ENCODE assay signal across 14 cellular contexts in genomic region chr17:50303051-50303450, GRCh38. TPM values are rescaled to one million over a fixed set of nuclear protein-coding genes. Genes with fewer than 3 reads are reported as not detected.
DNase-seq lines count a peak whose midpoint lies in the region; ATAC-seq, FAIRE-seq and TF ChIP-seq lines count a peak whose summit lies in the region.
"Had no signal": no experiment of that assay in that cellular context is flagged by ENCODE, and none has a peak within 500 bp of the region (broad histone marks: within the 10 kb centered on the region; RNA-seq: fewer than 3 reads in every experiment).

No MANE protein-coding gene starts in this region.

- TF ChIP-seq EP300 in H1 (IDR thresholded peaks at IDR 0.05; ENCODE audit: borderline replicate concordance in 1 of 2, low read depth in 2 of 2, low read length in 2 of 2) = no peak

- POLR2A ChIA-PET in activated CD4-positive, alpha-beta T cell treated with anti-CD3 and anti-CD28 coated beads for 36 hours (lab: Charles Lee) = no interaction called here
- POLR2A ChIA-PET in H1 (lab: Charles Lee; ENCODE audit: partially characterized antibody) = interaction anchor here (0.7 to 1.0 kb wide), 3 partner anchors 11 to 137 kb away, joined by 3 to 4 read pairs (median 4); partner anchors contain the start of gene SGCA

- H3K27me3 Mint-ChIP-seq in activated CD4-positive, alpha-beta T cell treated with anti-CD3 and anti-CD28 coated beads for 36 hours = peaks cover 6% of the 10 kb centered on the region
- H3K27me3 Mint-ChIP-seq in activated T-helper 1 cell treated with anti-CD3 and anti-CD28 coated beads, Interleukin-12 subunit alpha, Interleukin-12 subunit beta, Interleukin-2, Interleukin-4 antibody, amounts not matched to agents 30 ng/mL and 10 ng/mL and 1 ng/mL, durations not matched to agents 14 hours and 24 hours and 36 hours (ENCODE audit: insufficient read depth) = peaks cover 1% of the 10 kb centered on the region

- H3K4me1 Mint-ChIP-seq in activated CD4-positive, alpha-beta T cell treated with anti-CD3 and anti-CD28 coated beads for 36 hours = peaks cover 5% of the 10 kb centered on the region
- peaks cover 27% of the 10 kb centered on the region for H3K4me1 Mint-ChIP-seq in activated T-helper 1 cell treated with anti-CD3 and anti-CD28 coated beads, Interleukin-12 subunit alpha, Interleukin-12 subunit beta, Interleukin-2, Interleukin-4 antibody, amounts not matched to agents 30 ng/mL and 10 ng/mL and 1 ng/mL, durations not matched to agents 14 hours and 24 hours and 36 hours (ENCODE audit: low read depth)
- H3K4me1 Mint-ChIP-seq: CD4-positive, CD25-positive, alpha-beta regulatory T cell had no signal

- no peak for TF ChIP-seq RAD21 in H1 (IDR thresholded peaks at IDR 0.05 in 1 of 2, conservative IDR thresholded peaks at IDR 0.05 in 1 of 2; ENCODE audit: low read depth in 2 of 2, low read length in 2 of 2)

- 91% methylated on average over 11 of the region's 11 CpGs; no CpG with 5 or more reads in 1 of the 2 experiments for WGBS in H1 (ENCODE audit: extremely low coverage in 1 of 2, insufficient coverage in 1 of 2, insufficient read length in 1 of 2, insufficient replicate concordance in 2 of 2, low coverage in 1 of 2, low lambda C conversion rate in 2 of 2, missing lambda C conversion rate in 1 of 2), 2 experiments

- H3K9ac ChIP-seq in H1 (replicated peaks in 1 of 4; ENCODE audit: extremely low read depth in 1 of 4, low read depth in 3 of 4, low read length in 3 of 4) (no peak overlapping the region), kidney (ENCODE audit: low read length in 2 of 2) (no peak overlapping the region)
- H3K9ac ChIP-seq: BLaER1 treated with 17β-estradiol and CSF1 and Interleukin-3, amounts not matched to agents 10 nM and 100 nM had no signal

- H3K36me3 ChIP-seq in H1 (ENCODE audit: control insufficient read depth in 2 of 4, insufficient read depth in 4 of 4, low read length in 3 of 4) (no peaks in the 10 kb centered on the region), kidney (ENCODE audit: control insufficient read depth in 1 of 2, insufficient read depth in 2 of 2, low read length in 2 of 2) (no peaks in the 10 kb centered on the region)
- H3K36me3 ChIP-seq: BLaER1 treated with 17β-estradiol and CSF1 and Interleukin-3, amounts not matched to agents 10 nM and 100 nM had no signal

- no peak overlapping the region for H3K4me3 ChIP-seq in H1 (ENCODE audit: extremely low read depth in 1 of 4, insufficient read depth in 2 of 4, low read depth in 3 of 4, low read length in 4 of 4)
- no peak overlapping the region for H3K4me3 ChIP-seq in kidney (ENCODE audit: low read length in 2 of 2)
- H3K4me3 ChIP-seq: BLaER1 treated with 17β-estradiol and CSF1 and Interleukin-3, amounts not matched to agents 10 nM and 100 nM; GM12878 had no signal

- no peaks in the 10 kb centered on the region for H4K20me1 ChIP-seq in H1 (replicated peaks in 1 of 2; ENCODE audit: control insufficient read depth in 1 of 2, insufficient read depth in 2 of 2, low read length in 2 of 2)
- H4K20me1 ChIP-seq: BLaER1 treated with 17β-estradiol and CSF1 and Interleukin-3, amounts not matched to agents 10 nM and 100 nM had no signal

- peak; percentile 2 for DNase-seq in activated CD4-positive, alpha-beta T cell treated with anti-CD3 and anti-CD28 coated beads for 36 hours
- DNase-seq in activated CD4-positive, alpha-beta T cell treated with anti-CD3 and anti-CD28 coated beads for 4 hours = no peak
- DNase-seq in NCI-H146 treated with DMSO at 0.1 percent for 48 hours (lab: John Stamatoyannopoulos, UW; ENCODE audit: unreplicated experiment) (peak; percentile 25), H1 (ENCODE audit: low read depth in 1 of 2, low spot score in 2 of 2) (no peak), kidney (no peak), NCI-H82 treated with DMSO at 0.1 percent for 48 hours (lab: John Stamatoyannopoulos, UW; ENCODE audit: unreplicated experiment) (no peak)
- DNase-seq in activated T-helper 1 cell treated with anti-CD3 and anti-CD28 coated beads, Interleukin-12 subunit alpha, Interleukin-12 subunit beta, Interleukin-2, Interleukin-4 antibody, amounts not matched to agents 30 ng/mL and 10 ng/mL and 1 ng/mL, durations not matched to agents 14 hours and 24 hours and 36 hours (ENCODE audit: low spot score) = no peak
- DNase-seq: ACHN; CD4-positive, CD25-positive, alpha-beta regulatory T cell; H9 had no signal

- TF ChIP-seq CTCF in H1 (IDR thresholded peaks at IDR 0.05; ENCODE audit: control extremely low read depth in 1 of 3, insufficient read depth in 1 of 3, low read depth in 1 of 3, low read length in 3 of 3) (no peak), kidney (IDR thresholded peaks at IDR 0.05; ENCODE audit: borderline replicate concordance, extremely low read depth, insufficient read depth) (no peak)

- H3K23me2 ChIP-seq in H1 (ENCODE audit: low read depth, low read length) = peaks cover 2% of the 10 kb centered on the region; the same call in 1 of the 2 replicates

- H3K9me3 Mint-ChIP-seq in activated CD4-positive, alpha-beta T cell treated with anti-CD3 and anti-CD28 coated beads for 36 hours (ENCODE audit: low read depth) = no peaks in the 10 kb centered on the region
- H3K9me3 Mint-ChIP-seq in activated T-helper 1 cell treated with anti-CD3 and anti-CD28 coated beads, Interleukin-12 subunit alpha, Interleukin-12 subunit beta, Interleukin-2, Interleukin-4 antibody, amounts not matched to agents 30 ng/mL and 10 ng/mL and 1 ng/mL, durations not matched to agents 14 hours and 24 hours and 36 hours = no peaks in the 10 kb centered on the region
- H3K9me3 Mint-ChIP-seq: CD4-positive, CD25-positive, alpha-beta regulatory T cell had no signal

- H2BK12ac ChIP-seq in H1 (ENCODE audit: low read depth, low read length) = no peak overlapping the region; the same call in 1 of the 2 replicates

- no peak overlapping the region; the same call in 1 of the 2 replicates for H3K18ac ChIP-seq in H1 (ENCODE audit: extremely low read depth, low read length)

- no peak overlapping the region for H4K8ac ChIP-seq in H1 (ENCODE audit: extremely low read depth, insufficient read depth, low read length)

- no peak overlapping the region for H2AK5ac ChIP-seq in H1 (ENCODE audit: low read depth, low read length)

- ATAC-seq in activated CD4-positive, alpha-beta T cell treated with anti-CD3 and anti-CD28 coated beads for 36 hours = no peak
- no peak for ATAC-seq in HG03039 (IDR thresholded peaks at IDR 0.05; ENCODE audit: unreplicated experiment)
- ATAC-seq: GM12878 had no signal

- intact Hi-C loops in activated CD4-positive, alpha-beta T cell treated with anti-CD3 and anti-CD28 coated beads for 36 hours (cut with DNase I, micrococcal nuclease) = no loop called here
- intact Hi-C loops in kidney (cut with DNase I) = no loop called here
- intact Hi-C loops in activated T-helper 1 cell treated with anti-CD3 and anti-CD28 coated beads, Interleukin-12 subunit alpha, Interleukin-12 subunit beta, Interleukin-2, Interleukin-4 antibody, amounts not matched to agents 30 ng/mL and 10 ng/mL and 1 ng/mL, durations not matched to agents 14 hours and 24 hours and 36 hours (cut with micrococcal nuclease) = no loop called here

- H3K27me3 ChIP-seq in H1 (replicated peaks in 1 of 4; ENCODE audit: control insufficient read depth in 3 of 4, extremely low read depth in 1 of 4, insufficient read depth in 3 of 4, low read length in 3 of 4) = no peaks in the 10 kb centered on the region
- H3K27me3 ChIP-seq: BLaER1 treated with 17β-estradiol and CSF1 and Interleukin-3, amounts not matched to agents 10 nM and 100 nM had no signal

- no peak overlapping the region for H2BK15ac ChIP-seq in H1 (ENCODE audit: low read length)

- H3K4me3 Mint-ChIP-seq in activated CD4-positive, alpha-beta T cell treated with anti-CD3 and anti-CD28 coated beads for 36 hours = no peak overlapping the region
- H3K4me3 Mint-ChIP-seq in activated T-helper 1 cell treated with anti-CD3 and anti-CD28 coated beads, Interleukin-12 subunit alpha, Interleukin-12 subunit beta, Interleukin-2, Interleukin-4 antibody, amounts not matched to agents 30 ng/mL and 10 ng/mL and 1 ng/mL, durations not matched to agents 14 hours and 24 hours and 36 hours = no peak overlapping the region
- H3K4me3 Mint-ChIP-seq: CD4-positive, CD25-positive, alpha-beta regulatory T cell; H9 had no signal

- 0 out of 4 replicates have a peak overlapping the region, but pooled peaks of 1 of the 2 experiments have one; percentile 8 for H3K4me2 ChIP-seq in H1 (ENCODE audit: insufficient read depth in 1 of 2, low read depth in 2 of 2, low read length in 2 of 2)

- no peak overlapping the region for H3K4ac ChIP-seq in H1 (replicated peaks; ENCODE audit: insufficient read length, low read depth, low read length)

- H3K27ac ChIP-seq in H1 (ENCODE audit: low read depth, low read length) (no peak overlapping the region), kidney (ENCODE audit: low read depth in 2 of 2, low read length in 2 of 2) (no peak overlapping the region)

- H4K91ac ChIP-seq in H1 (replicated peaks; ENCODE audit: insufficient read length, low read length) = no peak overlapping the region

- H3K9me3 ChIP-seq in H1 (ENCODE audit: insufficient read depth in 2 of 2, low read depth in 1 of 2, low read length in 1 of 2) (no peaks in the 10 kb centered on the region), kidney (ENCODE audit: control insufficient read depth in 1 of 2, low read length in 2 of 2) (no peaks in the 10 kb centered on the region)
- H3K9me3 ChIP-seq: BLaER1 treated with 17β-estradiol and CSF1 and Interleukin-3, amounts not matched to agents 10 nM and 100 nM had no signal

- no peak for FAIRE-seq in H1 (lab: Jason Lieb, UNC)
- no peak for FAIRE-seq in kidney (lab: Jason Lieb, UNC)
- FAIRE-seq: GM12878, GM18507 had no signal

- no peaks in the 10 kb centered on the region for H3K36me3 Mint-ChIP-seq in activated CD4-positive, alpha-beta T cell treated with anti-CD3 and anti-CD28 coated beads for 36 hours (ENCODE audit: low read depth)
- no peaks in the 10 kb centered on the region for H3K36me3 Mint-ChIP-seq in activated T-helper 1 cell treated with anti-CD3 and anti-CD28 coated beads, Interleukin-12 subunit alpha, Interleukin-12 subunit beta, Interleukin-2, Interleukin-4 antibody, amounts not matched to agents 30 ng/mL and 10 ng/mL and 1 ng/mL, durations not matched to agents 14 hours and 24 hours and 36 hours (ENCODE audit: low read depth)
- H3K36me3 Mint-ChIP-seq: CD4-positive, CD25-positive, alpha-beta regulatory T cell had no signal

- TF ChIP-seq POLR2A in H1 (IDR thresholded peaks at IDR 0.05; ENCODE audit: control extremely low read depth in 1 of 2, low read depth in 2 of 2, low read length in 2 of 2) = no peak

- H2AFZ ChIP-seq in H1 (ENCODE audit: low read length) = peak overlapping the region; percentile 24

- no peaks in the 10 kb centered on the region for H3K79me1 ChIP-seq in H1 (ENCODE audit: low read depth, low read length)

- no peak overlapping the region for H4K5ac ChIP-seq in H1 (ENCODE audit: insufficient read length, low read depth, low read length)

- CTCF ChIA-PET in activated CD4-positive, alpha-beta T cell treated with anti-CD3 and anti-CD28 coated beads for 36 hours (lab: Charles Lee) = interaction anchor here (1.0 kb wide), 1 partner anchor 58 kb away, joined by 4 read pairs; no protein-coding TSS in a partner anchor
- CTCF ChIA-PET in H1 (lab: Charles Lee; ENCODE audit: partially characterized antibody) = interaction anchor here (1.0 to 20.6 kb wide), 4 partner anchors 29 to 132 kb away, joined by 3 to 299 read pairs (median 3); partner anchors contain the start of genes SGCA and TMEM92

- H3K27ac Mint-ChIP-seq in activated CD4-positive, alpha-beta T cell treated with anti-CD3 and anti-CD28 coated beads for 36 hours = no peak overlapping the region
- no peak overlapping the region for H3K27ac Mint-ChIP-seq in activated T-helper 1 cell treated with anti-CD3 and anti-CD28 coated beads, Interleukin-12 subunit alpha, Interleukin-12 subunit beta, Interleukin-2, Interleukin-4 antibody, amounts not matched to agents 30 ng/mL and 10 ng/mL and 1 ng/mL, durations not matched to agents 14 hours and 24 hours and 36 hours
- H3K27ac Mint-ChIP-seq: CD4-positive, CD25-positive, alpha-beta regulatory T cell had no signal

- H3K79me2 ChIP-seq in H1 (ENCODE audit: control insufficient read depth in 1 of 2, insufficient read depth in 2 of 2, low read length in 2 of 2) = no peaks in the 10 kb centered on the region

- no peak overlapping the region for H3K56ac ChIP-seq in H1 (replicated peaks; ENCODE audit: insufficient read length, low read depth, low read length)

- no peak overlapping the region for H2BK120ac ChIP-seq in H1 (replicated peaks; ENCODE audit: low read depth, low read length)

- H2BK20ac ChIP-seq in H1 (ENCODE audit: low read length) = peak overlapping the region; percentile 54; the same call in 1 of the 2 replicates

- H2BK5ac ChIP-seq in H1 (ENCODE audit: low read depth, low read length) = 0 out of 2 replicates have a peak overlapping the region, but pooled peaks have one; percentile 35

- peaks cover 0 to 7% (median 3%) of the 10 kb centered on the region in 4 experiments; a peak in 4 of 7 replicates for H3K4me1 ChIP-seq in H1 (replicated peaks in 1 of 4; ENCODE audit: control insufficient read depth in 3 of 4, insufficient read depth in 4 of 4, low read length in 3 of 4)
- H3K4me1 ChIP-seq in kidney (ENCODE audit: control insufficient read depth in 1 of 2, insufficient read depth in 1 of 2, low read depth in 1 of 2, low read length in 2 of 2) = no peaks in the 10 kb centered on the region

- H3K14ac ChIP-seq in H1 (ENCODE audit: insufficient read length) = no peak overlapping the region

- H3K23ac ChIP-seq in H1 (ENCODE audit: insufficient read length) = no peak overlapping the region

RNA-seq across cellular contexts. Expression of gene TMEM92, which starts 28.8 kb away (rescaled TPM):
- total RNA-seq in activated CD4-positive, alpha-beta T cell treated with anti-CD3 and anti-CD28 coated beads for 36 hours = under 1 TPM; 0.23 TPM
- total RNA-seq in H1 (2021; fragmentation: NEBNext Ultra II Directional; extraction: Animal tissue kit (Norgen Biotek cat#: 25700)) = 11.9 and 12.2 TPM in 2 replicates
- polyA plus RNA-seq in H1 (2011; rRNA removed) (24.8 and 39.2 TPM in 2 replicates), kidney (ENCODE audit: insufficient read depth, low read depth, low replicate concordance) (not detected)
- 14.9 TPM for polyA plus RNA-seq in H1 (2011; cell fraction: cytosol; rRNA removed)
- 13.5 TPM for polyA plus RNA-seq in H1 (2011; cell fraction: nucleus; rRNA removed)
- 12.3 to 17.0 TPM (median 15.6 TPM) in 4 replicates for polyA plus RNA-seq in H1 (2012, experiment 1 of 2)
- polyA plus RNA-seq in H1 (2012, experiment 2 of 2) = 17.9 TPM
- polyA plus RNA-seq in H1 (2013, experiment 1 of 2) = 23.2 TPM
- 31.1 TPM for polyA plus RNA-seq in H1 (2013, experiment 2 of 2)
- 6.3 and 10.4 TPM in 2 replicates for polyA minus RNA-seq in H1 (2011; rRNA and poly(A)+ RNA removed)
- polyA minus RNA-seq in H1 (2011; cell fraction: cytosol; rRNA and poly(A)+ RNA removed) = 15.3 TPM
- 12.1 TPM for polyA minus RNA-seq in H1 (2011; cell fraction: nucleus; rRNA and poly(A)+ RNA removed)
- total RNA-seq in kidney = 2.4 TPM
- total RNA-seq in activated T-helper 1 cell treated with anti-CD3 and anti-CD28 coated beads, Interleukin-12 subunit alpha, Interleukin-12 subunit beta, Interleukin-2, Interleukin-4 antibody, amounts not matched to agents 30 ng/mL and 10 ng/mL and 1 ng/mL, durations not matched to agents 14 hours and 24 hours and 36 hours = 0.21 and 0.47 TPM in 2 replicates
- total RNA-seq: CD4-positive, CD25-positive, alpha-beta regulatory T cell had no signal
- polyA plus RNA-seq: CD4-positive, CD25-positive, alpha-beta regulatory T cell had no signal

RNA-seq across cellular contexts. Expression of gene XYLT2, which starts 42.9 kb away (rescaled TPM):
- 10 to 100 TPM; 29.8 to 30.4 TPM for total RNA-seq in activated CD4-positive, alpha-beta T cell treated with anti-CD3 and anti-CD28 coated beads for 36 hours
- total RNA-seq in H1 (2021; fragmentation: NEBNext Ultra II Directional; extraction: Animal tissue kit (Norgen Biotek cat#: 25700)) = 28.0 and 28.9 TPM in 2 replicates
- polyA plus RNA-seq in H1 (2011; rRNA removed) (29.9 and 38.2 TPM in 2 replicates), kidney (ENCODE audit: insufficient read depth, low read depth, low replicate concordance) (21.2 TPM)
- polyA plus RNA-seq in H1 (2011; cell fraction: cytosol; rRNA removed) = 26.8 TPM
- polyA plus RNA-seq in H1 (2011; cell fraction: nucleus; rRNA removed) = 55.3 TPM
- 17.0 to 31.4 TPM (median 27.3 TPM) in 4 replicates for polyA plus RNA-seq in H1 (2012, experiment 1 of 2)
- polyA plus RNA-seq in H1 (2012, experiment 2 of 2) = 16.5 TPM
- 29.7 TPM for polyA plus RNA-seq in H1 (2013, experiment 1 of 2)
- 29.8 TPM for polyA plus RNA-seq in H1 (2013, experiment 2 of 2)
- 28.9 and 33.8 TPM in 2 replicates for polyA minus RNA-seq in H1 (2011; rRNA and poly(A)+ RNA removed)
- polyA minus RNA-seq in H1 (2011; cell fraction: cytosol; rRNA and poly(A)+ RNA removed) = 39.8 TPM
- polyA minus RNA-seq in H1 (2011; cell fraction: nucleus; rRNA and poly(A)+ RNA removed) = 35.9 TPM
- total RNA-seq in kidney = 30.0 TPM
- 63.0 and 63.9 TPM in 2 replicates for total RNA-seq in activated T-helper 1 cell treated with anti-CD3 and anti-CD28 coated beads, Interleukin-12 subunit alpha, Interleukin-12 subunit beta, Interleukin-2, Interleukin-4 antibody, amounts not matched to agents 30 ng/mL and 10 ng/mL and 1 ng/mL, durations not matched to agents 14 hours and 24 hours and 36 hours

Comparison
In these comparisons a context has a peak if more than half of its experiments do, and no peak if none do; other contexts are left out.
1. DNase-seq: peak in activated CD4-positive, alpha-beta T cell treated with anti-CD3 and anti-CD28 coated beads for 36 hours (single experiment) and NCI-H146 treated with DMSO at 0.1 percent for 48 hours (single experiment); none in activated CD4-positive, alpha-beta T cell treated with anti-CD3 and anti-CD28 coated beads for 4 hours (0 of 2), H1 (0 of 2), kidney (single experiment), NCI-H82 treated with DMSO at 0.1 percent for 48 hours (single experiment) and activated T-helper 1 cell treated with anti-CD3 and anti-CD28 coated beads, Interleukin-12 subunit alpha, Interleukin-12 subunit beta, Interleukin-2, Interleukin-4 antibody, amounts not matched to agents 30 ng/mL and 10 ng/mL and 1 ng/mL, durations not matched to agents 14 hours and 24 hours and 36 hours (single experiment).